Comparison of ENCODE assay signal across 1 cellular context in the genomic region with DNA sequence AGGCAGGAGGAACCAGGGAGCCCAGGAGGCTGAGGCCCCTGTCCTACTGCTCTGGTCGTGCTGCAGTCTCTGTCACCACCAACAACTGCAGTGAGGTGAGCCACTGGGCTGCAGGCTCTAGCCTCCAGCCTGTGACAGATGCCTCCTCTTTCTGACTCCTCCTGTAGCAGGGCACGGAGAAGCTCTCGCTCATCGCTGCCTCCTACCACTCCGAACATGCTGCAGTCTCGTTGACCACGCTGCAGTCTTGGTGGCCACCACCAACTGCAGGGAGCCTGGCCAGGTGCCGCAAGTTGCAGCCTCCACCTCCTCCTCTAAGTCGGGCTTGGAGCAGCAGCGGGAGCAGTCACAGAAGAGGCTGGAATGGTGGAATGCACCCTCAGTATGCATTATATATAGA.
TF ChIP-seq lines count a peak whose summit lies in the region.

No MANE protein-coding gene starts in this region.

TF ChIP-seq in IMR-90, 13 proteins besides CTCF, POLR2A, EP300 and RAD21 (continued from another document):
- no peak for TF ChIP-seq CHD1 (IDR thresholded peaks at IDR 0.05; ENCODE audit: low read depth, low read length)
- TF ChIP-seq CEBPB (IDR thresholded peaks at IDR 0.05; ENCODE audit: low read depth, low read length) = no peak
